36 cellular contexts compared by ENCODE assay signal in the genomic region with DNA sequence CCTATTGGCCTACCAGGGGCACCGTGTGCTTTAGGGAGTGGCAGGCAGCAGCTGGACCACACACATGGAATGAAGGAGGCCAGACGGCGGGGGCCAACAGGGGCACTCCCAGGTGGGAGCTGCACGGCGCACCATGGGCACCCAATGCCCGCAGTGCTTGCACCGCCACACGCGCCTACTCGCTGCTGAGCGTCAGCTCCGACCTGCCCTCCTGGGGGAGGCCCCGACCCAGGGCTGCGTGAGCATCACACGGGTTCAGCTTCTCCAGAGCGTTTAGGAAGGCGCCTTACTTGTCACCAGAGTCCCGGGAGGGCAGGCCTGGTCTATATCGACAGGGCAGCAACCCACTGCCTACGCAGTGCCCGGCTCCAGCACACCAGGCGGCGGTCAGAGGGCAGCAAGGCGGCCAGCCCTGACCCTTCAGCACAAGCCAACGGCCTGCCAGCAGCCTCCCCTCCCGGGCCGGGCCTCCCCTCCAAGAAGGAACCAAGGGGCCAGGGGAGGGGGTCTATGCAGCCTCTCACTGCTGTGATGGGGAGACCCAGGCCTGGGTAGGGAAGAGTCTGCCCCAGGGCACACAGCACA.
"Had no signal": no experiment of that assay in that cellular context is flagged by ENCODE, and none has a peak within 500 bp of the region (broad histone marks: within the 10 kb centered on the region; RNA-seq: fewer than 3 reads in every experiment).

No MANE protein-coding gene starts in this region.

- H3K4me3 ChIP-seq: adrenal gland, body of pancreas, breast epithelium had no signal

- DNase-seq: activated B cell treated with CpG ODN at 0.5 μM for 24 hours; activated CD4-positive, alpha-beta memory T cell treated with anti-CD3 and anti-CD28 coated beads for 36 hours; activated CD4-positive, alpha-beta T cell treated with anti-CD3 and anti-CD28 coated beads for 4 hours; activated CD4-positive, alpha-beta T cell treated with anti-CD3 and anti-CD28 coated beads, Interleukin-2, amount 10 ng/mL, durations not matched to agents 24 days and 14 days; activated CD4-positive, alpha-beta T cell treated with anti-CD3 and anti-CD28 coated beads, Interleukin-2, amount 50 U/mL, for 1 hour; activated CD4-positive, alpha-beta T cell treated with anti-CD3 and anti-CD28 coated beads, Interleukin-2, amount 50 U/mL, for 4 hours; activated CD4-positive, CD25-positive, alpha-beta regulatory T cell treated with anti-CD3 and anti-CD28 coated beads, Interleukin-2, amount 50 U/mL, for 72 hours; activated CD8-positive, alpha-beta memory T cell treated with anti-CD3 and anti-CD28 coated beads, Interleukin-2, amount 50 U/mL, for 4 hours; activated CD8-positive, alpha-beta T cell treated with anti-CD3 and anti-CD28 coated beads for 36 hours; activated effector memory CD4-positive, alpha-beta T cell treated with anti-CD3 and anti-CD28 coated beads, Interleukin-2, amount 50 U/mL, for 16 hours; activated gamma-delta T cell treated with Interleukin-2 at 50 U/mL for 16 hours; activated naive CD4-positive, alpha-beta T cell; activated naive CD4-positive, alpha-beta T cell treated with anti-CD3 and anti-CD28 coated beads for 36 hours; activated naive CD4-positive, alpha-beta T cell treated with anti-CD3 and anti-CD28 coated beads, Interleukin-2, amount 50 U/mL, for 16 hours; activated naive CD8-positive, alpha-beta T cell treated with anti-CD3 and anti-CD28 coated beads for 36 hours; activated T-cell treated with anti-CD3 and anti-CD28 coated beads for 4 hours; activated T-cell treated with anti-CD3 and anti-CD28 coated beads, Interleukin-2, amount 50 U/mL, for 1 hour; activated T-cell treated with anti-CD3 and anti-CD28 coated beads, Interleukin-2, amount 50 U/mL, for 4 hours; activated T-cell treated with anti-CD3 and anti-CD28 coated beads, Interleukin-2, amount 50 U/mL, for 72 hours; adrenal gland; amniotic stem cell; aorta; body of pancreas; brain microvascular endothelial cell; central memory CD4-positive, alpha-beta T cell; T-helper 2 cell; T-helper 9 cell had no signal

- H3K9me3 Mint-ChIP-seq: activated B cell treated with CpG ODN at 0.5 μM for 24 hours; activated CD4-positive, alpha-beta memory T cell treated with anti-CD3 and anti-CD28 coated beads for 36 hours; activated CD4-positive, alpha-beta T cell treated with anti-CD3 and anti-CD28 coated beads, Interleukin-2, amount 10 ng/mL, durations not matched to agents 24 days and 14 days; activated CD8-positive, alpha-beta T cell treated with anti-CD3 and anti-CD28 coated beads for 36 hours; activated naive CD4-positive, alpha-beta T cell treated with anti-CD3 and anti-CD28 coated beads for 36 hours; activated naive CD4-positive, alpha-beta T cell treated with anti-CD3 and anti-CD28 coated beads, Interleukin-2, amount 50 U/mL, for 72 hours; activated naive CD8-positive, alpha-beta T cell treated with anti-CD3 and anti-CD28 coated beads for 36 hours; activated T-cell treated with anti-CD3 and anti-CD28 coated beads, Interleukin-2, amount 50 U/mL, for 4 hours; activated T-cell treated with anti-CD3 and anti-CD28 coated beads, Interleukin-2, amount 50 U/mL, for 72 hours; activated T-helper 1 cell treated with anti-CD3 and anti-CD28 coated beads, Interleukin-12 subunit alpha, Interleukin-12 subunit beta, Interleukin-2, Interleukin-4 antibody, amounts not matched to agents 30 ng/mL and 10 ng/mL and 1 ng/mL, durations not matched to agents 14 hours and 24 hours and 36 hours; activated T-helper 17 cell treated with anti-CD3 and anti-CD28 coated beads, Interleukin-2, amount 50 U/mL, for 72 hours; T-helper 1 cell treated with Interleukin-12 subunit alpha and Interleukin-12 subunit beta and Interleukin-4 antibody, amounts not matched to agents 30 μg/mL and 1 μg/mL, for 36 hours; T-helper 2 cell treated with Interferon-gamma antibody and Interleukin-4, amounts not matched to agents 5 μg/mL and 100 μg/mL, for 36 hours had no signal

- H3K27me3 Mint-ChIP-seq: activated B cell treated with CpG ODN at 0.5 μM for 24 hours; activated CD4-positive, alpha-beta memory T cell treated with anti-CD3 and anti-CD28 coated beads for 36 hours; activated CD4-positive, alpha-beta T cell treated with anti-CD3 and anti-CD28 coated beads, Interleukin-2, amount 10 ng/mL, durations not matched to agents 24 days and 14 days; activated CD8-positive, alpha-beta T cell treated with anti-CD3 and anti-CD28 coated beads for 36 hours; activated naive CD8-positive, alpha-beta T cell treated with anti-CD3 and anti-CD28 coated beads for 36 hours; activated T-helper 17 cell treated with anti-CD3 and anti-CD28 coated beads, Interleukin-2, amount 50 U/mL, for 72 hours had no signal

- H3K4me3 Mint-ChIP-seq: activated B cell treated with CpG ODN at 0.5 μM for 24 hours; activated CD4-positive, alpha-beta memory T cell treated with anti-CD3 and anti-CD28 coated beads for 36 hours; activated CD4-positive, alpha-beta T cell treated with anti-CD3 and anti-CD28 coated beads, Interleukin-2, amount 10 ng/mL, durations not matched to agents 24 days and 14 days; activated CD8-positive, alpha-beta T cell treated with anti-CD3 and anti-CD28 coated beads for 36 hours; activated naive CD4-positive, alpha-beta T cell treated with anti-CD3 and anti-CD28 coated beads for 36 hours; activated naive CD8-positive, alpha-beta T cell treated with anti-CD3 and anti-CD28 coated beads for 36 hours; activated T-cell treated with anti-CD3 and anti-CD28 coated beads, Interleukin-2, amount 50 U/mL, for 4 hours; activated T-cell treated with anti-CD3 and anti-CD28 coated beads, Interleukin-2, amount 50 U/mL, for 72 hours; activated T-helper 1 cell treated with anti-CD3 and anti-CD28 coated beads, Interleukin-12 subunit alpha, Interleukin-12 subunit beta, Interleukin-2, Interleukin-4 antibody, amounts not matched to agents 30 ng/mL and 10 ng/mL and 1 ng/mL, durations not matched to agents 14 hours and 24 hours and 36 hours; activated T-helper 17 cell treated with anti-CD3 and anti-CD28 coated beads, Interleukin-2, amount 50 U/mL, for 72 hours; T-helper 1 cell treated with Interleukin-12 subunit alpha and Interleukin-12 subunit beta and Interleukin-4 antibody, amounts not matched to agents 30 μg/mL and 1 μg/mL, for 36 hours; T-helper 2 cell treated with Interferon-gamma antibody and Interleukin-4, amounts not matched to agents 5 μg/mL and 100 μg/mL, for 36 hours had no signal

- FAIRE-seq: astrocyte, TTC549 had no signal

- H3K4me1 ChIP-seq: adrenal gland, body of pancreas, breast epithelium had no signal

- H3K27ac ChIP-seq: adrenal gland, body of pancreas, brain microvascular endothelial cell, breast epithelium, VCaP had no signal

- H3K4me1 Mint-ChIP-seq: activated B cell treated with CpG ODN at 0.5 μM for 24 hours; activated CD4-positive, alpha-beta T cell treated with anti-CD3 and anti-CD28 coated beads, Interleukin-2, amount 10 ng/mL, durations not matched to agents 24 days and 14 days; activated naive CD8-positive, alpha-beta T cell treated with anti-CD3 and anti-CD28 coated beads for 36 hours; activated T-helper 17 cell treated with anti-CD3 and anti-CD28 coated beads, Interleukin-2, amount 50 U/mL, for 72 hours had no signal

- ATAC-seq: activated CD8-positive, alpha-beta T cell treated with anti-CD3 and anti-CD28 coated beads for 36 hours; activated naive CD4-positive, alpha-beta T cell treated with anti-CD3 and anti-CD28 coated beads, Interleukin-2, amount 50 U/mL, for 72 hours; activated T-cell treated with anti-CD3 and anti-CD28 coated beads, Interleukin-2, amount 50 U/mL, for 4 hours; activated T-cell treated with anti-CD3 and anti-CD28 coated beads, Interleukin-2, amount 50 U/mL, for 72 hours; activated T-helper 17 cell treated with anti-CD3 and anti-CD28 coated beads, Interleukin-2, amount 50 U/mL, for 72 hours; body of pancreas had no signal

- H3K9me3 ChIP-seq: adrenal gland, body of pancreas, breast epithelium had no signal

- H3K27me3 ChIP-seq: adrenal gland, body of pancreas, brain microvascular endothelial cell, breast epithelium had no signal

- H3K36me3 Mint-ChIP-seq: activated CD4-positive, alpha-beta memory T cell treated with anti-CD3 and anti-CD28 coated beads for 36 hours; activated naive CD4-positive, alpha-beta T cell treated with anti-CD3 and anti-CD28 coated beads, Interleukin-2, amount 50 U/mL, for 72 hours; activated naive CD8-positive, alpha-beta T cell treated with anti-CD3 and anti-CD28 coated beads for 36 hours had no signal

- H3K27ac Mint-ChIP-seq: activated B cell treated with CpG ODN at 0.5 μM for 24 hours; activated CD4-positive, alpha-beta memory T cell treated with anti-CD3 and anti-CD28 coated beads for 36 hours; activated CD4-positive, alpha-beta T cell treated with anti-CD3 and anti-CD28 coated beads, Interleukin-2, amount 10 ng/mL, durations not matched to agents 24 days and 14 days; activated CD8-positive, alpha-beta T cell treated with anti-CD3 and anti-CD28 coated beads for 36 hours; activated naive CD4-positive, alpha-beta T cell treated with anti-CD3 and anti-CD28 coated beads for 36 hours; activated naive CD4-positive, alpha-beta T cell treated with anti-CD3 and anti-CD28 coated beads, Interleukin-2, amount 50 U/mL, for 72 hours; activated naive CD8-positive, alpha-beta T cell treated with anti-CD3 and anti-CD28 coated beads for 36 hours; activated T-cell treated with anti-CD3 and anti-CD28 coated beads, Interleukin-2, amount 50 U/mL, for 72 hours; activated T-helper 1 cell treated with anti-CD3 and anti-CD28 coated beads, Interleukin-12 subunit alpha, Interleukin-12 subunit beta, Interleukin-2, Interleukin-4 antibody, amounts not matched to agents 30 ng/mL and 10 ng/mL and 1 ng/mL, durations not matched to agents 14 hours and 24 hours and 36 hours; activated T-helper 17 cell treated with anti-CD3 and anti-CD28 coated beads, Interleukin-2, amount 50 U/mL, for 72 hours; T-helper 1 cell treated with Interleukin-12 subunit alpha and Interleukin-12 subunit beta and Interleukin-4 antibody, amounts not matched to agents 30 μg/mL and 1 μg/mL, for 36 hours; T-helper 2 cell treated with Interferon-gamma antibody and Interleukin-4, amounts not matched to agents 5 μg/mL and 100 μg/mL, for 36 hours had no signal

- H3K36me3 ChIP-seq: adrenal gland, brain microvascular endothelial cell, breast epithelium had no signal
